In the genomic region with DNA sequence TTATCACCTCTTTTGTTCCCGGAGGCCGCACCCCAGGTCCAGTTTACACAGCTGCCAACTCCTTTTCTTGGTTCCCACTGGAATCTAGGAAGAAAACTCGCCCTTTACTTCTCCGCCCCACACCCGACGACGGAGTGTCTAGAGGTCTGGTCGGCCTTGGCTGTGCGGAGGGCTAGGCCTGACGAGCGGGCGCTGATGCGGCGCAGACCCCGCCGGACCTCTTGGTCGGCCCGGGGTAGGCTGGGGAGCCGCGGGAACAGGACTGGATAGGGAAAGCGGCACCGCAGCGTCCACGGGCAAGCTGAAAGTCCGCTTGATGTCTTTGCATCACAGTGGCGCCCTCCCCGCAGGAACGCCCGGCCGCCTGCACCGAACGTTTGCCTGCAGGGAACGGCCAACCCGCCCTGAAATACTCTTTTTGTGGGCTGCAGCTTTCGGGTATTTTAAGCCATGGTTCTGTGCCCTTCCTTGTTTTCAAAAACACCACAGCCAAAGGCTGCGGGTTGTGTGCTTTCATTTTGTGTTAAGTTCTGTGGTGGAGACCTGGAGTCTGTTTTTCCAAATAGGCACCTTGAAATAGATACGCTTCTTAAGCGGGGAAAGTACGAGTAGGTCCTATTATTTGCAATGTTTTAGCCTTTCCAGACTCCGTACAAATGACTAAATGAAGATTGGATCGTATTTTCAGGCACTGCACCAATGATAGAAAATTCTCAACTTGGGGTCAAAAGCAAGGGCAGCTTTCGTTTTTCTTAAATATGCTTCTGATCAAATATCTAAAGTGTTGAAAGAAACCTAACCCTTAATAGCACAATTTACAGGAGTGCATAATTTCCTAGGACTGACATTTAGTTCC, we compare ENCODE assay signal across 8 cellular contexts. TPM values are rescaled to one million over a fixed set of nuclear protein-coding genes. Genes with fewer than 3 reads are reported as not detected.
A peak's percentile ranks its signal among the peaks of the same experiment; 100 is the strongest.
DNase-seq lines count a peak whose midpoint lies in the region; ATAC-seq and TF ChIP-seq lines count a peak whose summit lies in the region.

No MANE protein-coding gene starts in this region.

- peaks cover 11% of the 10 kb centered on the region for H3K36me3 ChIP-seq in CD8-positive, alpha-beta memory T cell (ENCODE audit: insufficient read depth, low read length)
- H3K36me3 ChIP-seq in RWPE2 (ENCODE audit: low read depth) (peaks cover 33% of the 10 kb centered on the region), adrenal gland (replicated peaks in 1 of 2) (peaks cover 0 to 22% of the 10 kb centered on the region in 2 donors), right atrium auricular region (peaks cover 23% of the 10 kb centered on the region)

- TF ChIP-seq CTCF in RWPE2 (IDR thresholded peaks at IDR 0.05; ENCODE audit: poor library complexity, severe bottlenecking) = no peak
- no peak for TF ChIP-seq CTCF in adrenal gland (IDR thresholded peaks at IDR 0.05)
- TF ChIP-seq CTCF in right atrium auricular region (IDR thresholded peaks at IDR 0.05) = no peak
- TF ChIP-seq CTCF in progenitor cell of endocrine pancreas (IDR thresholded peaks at IDR 0.05; ENCODE audit: unreplicated experiment) = no peak

- peak in 3 of 5 donors; percentile 29 to 65 (median 62) for DNase-seq in CD8-positive, alpha-beta memory T cell
- DNase-seq in RWPE2 (ENCODE audit: low spot score) = peak; percentile 69
- DNase-seq in adrenal gland = peak; percentile 54 to 82 (median 68)
- DNase-seq in right atrium auricular region (ENCODE audit: low spot score) = peak; percentile 73
- DNase-seq in progenitor cell of endocrine pancreas (ENCODE audit: low spot score, unreplicated experiment) = peak; percentile 52
- no peak for DNase-seq in GF-D8 (lab: John Stamatoyannopoulos, UW)

- no peaks in the 10 kb centered on the region for H3K27me3 Mint-ChIP-seq in CD8-positive, alpha-beta memory T cell
- H3K27me3 Mint-ChIP-seq in progenitor cell of endocrine pancreas = no peaks in the 10 kb centered on the region

- peaks cover 5 to 40% (median 12%) of the 10 kb centered on the region in 3 donors for H3K36me3 Mint-ChIP-seq in CD8-positive, alpha-beta memory T cell
- H3K36me3 Mint-ChIP-seq in progenitor cell of endocrine pancreas (ENCODE audit: insufficient read depth) = peaks cover 9% of the 10 kb centered on the region

- H3K9me3 ChIP-seq in CD8-positive, alpha-beta memory T cell (ENCODE audit: low read length) = no peaks in the 10 kb centered on the region
- H3K9me3 ChIP-seq in RWPE2 (ENCODE audit: severe bottlenecking) (no peaks in the 10 kb centered on the region), adrenal gland (replicated peaks in 1 of 3) (no peaks in the 10 kb centered on the region), right atrium auricular region (no peaks in the 10 kb centered on the region)

- no peaks in the 10 kb centered on the region for H3K9me3 Mint-ChIP-seq in CD8-positive, alpha-beta memory T cell
- H3K9me3 Mint-ChIP-seq in progenitor cell of endocrine pancreas (ENCODE audit: low read depth) = no peaks in the 10 kb centered on the region

- intact Hi-C loops in adrenal gland (cut with DNase I) = loop anchor here in 1 of 2 donors (5.0 kb wide), 1 partner anchor 51 kb away; a partner anchor contains a TSS

- ATAC-seq in GM19455 (IDR thresholded peaks at IDR 0.05; ENCODE audit: unreplicated experiment) (peak; percentile 19), HG03565 (IDR thresholded peaks at IDR 0.05; ENCODE audit: unreplicated experiment) (peak; percentile 7), RWPE2 (ENCODE audit: low read depth) (peak; percentile 39)

- H3K4me1 ChIP-seq in CD8-positive, alpha-beta memory T cell (ENCODE audit: insufficient read depth, low read length) = peaks cover 27% of the 10 kb centered on the region
- peaks cover 16% of the 10 kb centered on the region for H3K4me1 ChIP-seq in RWPE2 (ENCODE audit: insufficient read depth, poor library complexity, severe bottlenecking)
- H3K4me1 ChIP-seq in adrenal gland (replicated peaks in 1 of 2) = peaks cover 28 to 51% of the 10 kb centered on the region in 2 donors
- H3K4me1 ChIP-seq in right atrium auricular region = peaks cover 0 to 33% of the 10 kb centered on the region in 2 donors

- no peaks in the 10 kb centered on the region for H3K27me3 ChIP-seq in CD8-positive, alpha-beta memory T cell (ENCODE audit: insufficient read depth, low read length, poor library complexity, severe bottlenecking)
- H3K27me3 ChIP-seq in RWPE2 (ENCODE audit: insufficient read depth, poor library complexity, severe bottlenecking) (no peaks in the 10 kb centered on the region), adrenal gland (no peaks in the 10 kb centered on the region), right atrium auricular region (no peaks in the 10 kb centered on the region)

- peak overlapping the region; percentile 96 to 100 (median 99) for H3K27ac Mint-ChIP-seq in CD8-positive, alpha-beta memory T cell
- peak overlapping the region; percentile 99 for H3K27ac Mint-ChIP-seq in progenitor cell of endocrine pancreas

- CTCF ChIA-PET in CD8-positive, alpha-beta memory T cell (lab: Charles Lee) = interaction anchor here (0.8 to 3.2 kb wide), 8 partner anchors 10 to 66 kb away, joined by 3 to 32 read pairs (median 6); a partner anchor contains a TSS

- TF ChIP-seq POLR2A in adrenal gland (IDR thresholded peaks at IDR 0.05) = peak in 1 of 2 donors; percentile 23

- H3K4me3 ChIP-seq in CD8-positive, alpha-beta memory T cell (ENCODE audit: low read length) = peak overlapping the region; percentile 75
- H3K4me3 ChIP-seq in RWPE2 (ENCODE audit: severe bottlenecking) = peak overlapping the region; percentile 51
- peak overlapping the region; percentile 12 to 93 (median 74) for H3K4me3 ChIP-seq in adrenal gland
- H3K4me3 ChIP-seq in right atrium auricular region = peak overlapping the region; percentile 68 to 89

- WGBS in adrenal gland, 4 donors = 0 to 1% (median 1%) methylated on average over 38 to 42 of the region's 42 CpGs

- H3K4me1 Mint-ChIP-seq in CD8-positive, alpha-beta memory T cell = peaks cover 29 to 57% (median 53%) of the 10 kb centered on the region in 3 donors
- peaks cover 21% of the 10 kb centered on the region for H3K4me1 Mint-ChIP-seq in progenitor cell of endocrine pancreas (ENCODE audit: low read depth)

- peak overlapping the region; percentile 89 for H3K27ac ChIP-seq in CD8-positive, alpha-beta memory T cell (ENCODE audit: low read depth, low read length)
- H3K27ac ChIP-seq in RWPE2 (ENCODE audit: poor library complexity, severe bottlenecking) = peak overlapping the region; percentile 91
- H3K27ac ChIP-seq in adrenal gland = peak overlapping the region; percentile 88 to 97 (median 95)
- H3K27ac ChIP-seq in right atrium auricular region = peak overlapping the region; percentile 99

- POLR2A ChIA-PET in CD8-positive, alpha-beta memory T cell (lab: Charles Lee) = interaction anchor here (0.6 to 8.1 kb wide), 10 partner anchors 10 to 1508 kb away, joined by 3 to 248 read pairs (median 4); a partner anchor contains a TSS

- H3K4me3 Mint-ChIP-seq in CD8-positive, alpha-beta memory T cell = peak overlapping the region; percentile 95 to 100 (median 99)
- H3K4me3 Mint-ChIP-seq in progenitor cell of endocrine pancreas (ENCODE audit: low read depth) = peak overlapping the region; percentile 100

RNA-seq across cellular contexts. Expression of a gene that starts 0.9 kb away (rescaled TPM):
- total RNA-seq in CD8-positive, alpha-beta memory T cell = 10 to 100 TPM; 45.7 to 51.9 TPM
- polyA plus RNA-seq in CD8-positive, alpha-beta memory T cell = 15.1 TPM
- total RNA-seq in adrenal gland = 10 to 100 TPM; 12.3 to 36.5 (median 24.4) TPM
- 10 to 100 TPM; 35.8 to 53.3 (median 36.8) TPM for polyA plus RNA-seq in adrenal gland
- 10 to 100 TPM; 22.4 to 28.3 TPM for total RNA-seq in right atrium auricular region
- 88.5 and 95.0 TPM in 2 replicates for total RNA-seq in progenitor cell of endocrine pancreas

RNA-seq across cellular contexts. Expression of a gene that starts 50.0 kb away (rescaled TPM):
- total RNA-seq in CD8-positive, alpha-beta memory T cell = 1,000 to 10,000 TPM; 1,516 to 1,609 TPM
- polyA plus RNA-seq in CD8-positive, alpha-beta memory T cell = 547 TPM
- total RNA-seq in adrenal gland (1,000 to 10,000 TPM in 1 of 8 donors, 100 to 1,000 TPM in 7; 392 to 1,049 (median 667) TPM), right atrium auricular region (100 to 1,000 TPM; 496 to 508 TPM), progenitor cell of endocrine pancreas (1,076 and 1,126 TPM in 2 replicates)
- 1,000 to 10,000 TPM in 1 of 3 donors, 100 to 1,000 TPM in 2; 114 to 1,085 (median 156) TPM for polyA plus RNA-seq in adrenal gland
